In the genomic region with DNA sequence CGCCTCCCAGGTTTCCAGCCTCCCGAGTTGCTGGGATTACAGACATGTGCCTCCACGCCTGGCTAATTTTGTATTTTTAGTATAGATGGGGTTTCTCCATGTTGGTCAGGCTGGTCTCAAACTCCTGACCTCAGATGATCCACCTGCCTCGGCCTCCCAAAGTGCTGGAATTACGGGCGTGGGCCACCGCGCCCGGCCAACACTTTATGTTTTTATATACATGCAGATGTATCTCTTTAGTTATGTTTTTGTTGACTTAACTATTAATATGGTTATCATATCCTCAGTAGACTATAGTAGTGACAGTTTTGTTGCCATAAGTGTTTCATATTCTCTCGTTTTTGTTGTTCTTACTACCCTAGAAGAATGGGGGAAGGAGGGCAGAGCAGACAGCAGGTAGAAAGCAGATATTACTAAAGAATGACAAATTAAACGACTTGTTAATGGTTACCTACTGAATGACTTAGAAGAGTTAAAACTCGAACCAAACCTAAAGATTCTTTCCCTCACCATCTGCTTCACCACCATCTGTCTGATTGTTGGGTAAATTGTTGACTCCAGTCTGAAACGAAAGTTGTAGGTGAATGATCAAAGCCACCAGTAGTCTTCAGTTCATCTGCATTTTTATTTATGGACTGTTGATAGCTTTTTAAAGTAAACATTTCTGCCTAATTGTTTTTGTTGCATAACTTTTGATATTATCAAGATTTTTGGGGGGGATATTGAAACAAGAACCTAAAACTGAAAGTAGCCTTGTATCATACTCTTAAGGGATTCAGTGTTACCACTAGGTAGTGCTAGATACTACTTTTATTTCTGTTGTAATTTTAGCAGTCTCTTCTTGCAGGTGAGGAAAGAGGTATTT, we compare ENCODE assay signal across 9 cellular contexts.
DNase-seq lines count a peak whose midpoint lies in the region; ATAC-seq, FAIRE-seq and TF ChIP-seq lines count a peak whose summit lies in the region.
"Had no signal": no experiment of that assay in that cellular context is flagged by ENCODE, and none has a peak within 500 bp of the region (broad histone marks: within the 10 kb centered on the region; RNA-seq: fewer than 3 reads in every experiment).

No MANE protein-coding gene starts in this region.

- H3K79me2 ChIP-seq in osteoblast (ENCODE audit: insufficient read depth, low read length) = no peaks in the 10 kb centered on the region

- H4K20me1 ChIP-seq in osteoblast (ENCODE audit: insufficient read depth, low read length) = no peaks in the 10 kb centered on the region

- H3K27ac ChIP-seq in osteoblast (ENCODE audit: low read depth, low read length) = no peak overlapping the region
- H3K27ac ChIP-seq: epithelial cell of prostate had no signal

- H3K4me3 Mint-ChIP-seq in activated naive CD4-positive, alpha-beta T cell treated with anti-CD3 and anti-CD28 coated beads, Interleukin-2, amount 50 U/mL, for 24 hours = peak overlapping the region; percentile 73

- peak overlapping the region; percentile 73 for H3K27ac Mint-ChIP-seq in activated naive CD4-positive, alpha-beta T cell treated with anti-CD3 and anti-CD28 coated beads, Interleukin-2, amount 50 U/mL, for 24 hours

- H3K4me1 ChIP-seq in osteoblast (ENCODE audit: insufficient read depth, low read length) = no peaks in the 10 kb centered on the region

- no peak for DNase-seq in activated naive CD4-positive, alpha-beta T cell (lab: John Stamatoyannopoulos, UW)
- DNase-seq in RPMI7951 (ENCODE audit: low read depth) (peak; percentile 13), osteoblast (ENCODE audit: insufficient read length, low spot score, missing footprints) (no peak), GM12892 (ENCODE audit: insufficient read length) (no peak)

- ATAC-seq in HG03432 (IDR thresholded peaks at IDR 0.05; ENCODE audit: unreplicated experiment) = peak; percentile 76
- no peak for ATAC-seq in GM19324 (IDR thresholded peaks at IDR 0.05; ENCODE audit: low FRiP score, unreplicated experiment)

- no peak for TF ChIP-seq POLR2A in GM12892 (IDR thresholded peaks at IDR 0.05; ENCODE audit: low read depth, low read length)

- H3K4me2 ChIP-seq in osteoblast (ENCODE audit: insufficient read depth, low read length) = peak overlapping the region; percentile 30

- H3K9me3 ChIP-seq in osteoblast (ENCODE audit: low read depth, low read length) = no peaks in the 10 kb centered on the region

- peaks cover 8% of the 10 kb centered on the region for H3K36me3 Mint-ChIP-seq in activated naive CD4-positive, alpha-beta T cell treated with anti-CD3 and anti-CD28 coated beads, Interleukin-2, amount 50 U/mL, for 24 hours

- H3K4me3 ChIP-seq in osteoblast (ENCODE audit: insufficient read depth, low read length) = no peak overlapping the region

- peaks cover 50% of the 10 kb centered on the region for H3K36me3 ChIP-seq in osteoblast (ENCODE audit: insufficient read depth, low read length)

- peak; percentile 53 for TF ChIP-seq CTCF in osteoblast (IDR thresholded peaks at IDR 0.05; ENCODE audit: extremely low read depth, low read depth, low read length)

- no peaks in the 10 kb centered on the region for H3K9me3 Mint-ChIP-seq in activated naive CD4-positive, alpha-beta T cell treated with anti-CD3 and anti-CD28 coated beads, Interleukin-2, amount 50 U/mL, for 24 hours

- peaks cover 17% of the 10 kb centered on the region for H3K4me1 Mint-ChIP-seq in activated naive CD4-positive, alpha-beta T cell treated with anti-CD3 and anti-CD28 coated beads, Interleukin-2, amount 50 U/mL, for 24 hours

- H3K27me3 Mint-ChIP-seq in activated naive CD4-positive, alpha-beta T cell treated with anti-CD3 and anti-CD28 coated beads, Interleukin-2, amount 50 U/mL, for 24 hours = no peaks in the 10 kb centered on the region

- FAIRE-seq in endometrium (lab: Jason Lieb, UNC) (peak; percentile 94), GM12892 (lab: Jason Lieb, UNC) (no peak)

- H3K27me3 ChIP-seq in osteoblast (ENCODE audit: insufficient read depth, low read length) = no peaks in the 10 kb centered on the region

- no peak overlapping the region for H2AFZ ChIP-seq in osteoblast (ENCODE audit: low read length)
